ENCODE assay signal across 16 cellular contexts in genomic region chr4:142700521-142700920, GRCh38.
"Had no signal": no experiment of that assay in that cellular context is flagged by ENCODE, and none has a peak within 500 bp of the region (broad histone marks: within the 10 kb centered on the region; RNA-seq: fewer than 3 reads in every experiment).

No MANE protein-coding gene starts in this region.

- H3K9me3 Mint-ChIP-seq: activated B cell treated with CpG ODN at 0.5 μM for 24 hours; brain; effector memory CD8-positive, alpha-beta T cell; nephron had no signal

- H3K4me3 ChIP-seq: gastroesophageal sphincter, left lung, tibial artery, vagina had no signal

- H3K27me3 Mint-ChIP-seq: activated B cell treated with CpG ODN at 0.5 μM for 24 hours; brain; effector memory CD8-positive, alpha-beta T cell; memory B cell; progenitor cell of endocrine pancreas had no signal

- DNase-seq: activated B cell treated with CpG ODN at 0.5 μM for 24 hours; activated effector memory CD4-positive, alpha-beta T cell treated with anti-CD3 and anti-CD28 coated beads, Interleukin-2, amount 50 U/mL, for 16 hours; amniotic stem cell; effector memory CD8-positive, alpha-beta T cell; islet precursor cell; left lung; occipital lobe; right cardiac atrium; small intestine; tibial artery had no signal

- H3K4me1 ChIP-seq: left lung had no signal

- ATAC-seq: effector memory CD8-positive, alpha-beta T cell; gastroesophageal sphincter; left lung; right cardiac atrium had no signal

- H3K27ac ChIP-seq: gastroesophageal sphincter, left lung, tibial artery, vagina had no signal

- H3K36me3 Mint-ChIP-seq: brain, memory B cell had no signal

- H3K36me3 ChIP-seq: gastroesophageal sphincter, left lung, tibial artery, vagina had no signal

- H3K9me3 ChIP-seq: gastroesophageal sphincter, left lung, tibial artery, vagina had no signal

- H3K27me3 ChIP-seq: gastroesophageal sphincter, left lung, tibial artery, vagina had no signal

- H3K27ac Mint-ChIP-seq: activated B cell treated with CpG ODN at 0.5 μM for 24 hours; brain; effector memory CD8-positive, alpha-beta T cell; memory B cell; nephron; progenitor cell of endocrine pancreas had no signal

- H3K4me1 Mint-ChIP-seq: activated B cell treated with CpG ODN at 0.5 μM for 24 hours had no signal

- H3K4me3 Mint-ChIP-seq: activated B cell treated with CpG ODN at 0.5 μM for 24 hours; brain; effector memory CD8-positive, alpha-beta T cell; memory B cell; nephron had no signal
